Comparison of ENCODE assay signal across 29 cellular contexts in the genomic region with DNA sequence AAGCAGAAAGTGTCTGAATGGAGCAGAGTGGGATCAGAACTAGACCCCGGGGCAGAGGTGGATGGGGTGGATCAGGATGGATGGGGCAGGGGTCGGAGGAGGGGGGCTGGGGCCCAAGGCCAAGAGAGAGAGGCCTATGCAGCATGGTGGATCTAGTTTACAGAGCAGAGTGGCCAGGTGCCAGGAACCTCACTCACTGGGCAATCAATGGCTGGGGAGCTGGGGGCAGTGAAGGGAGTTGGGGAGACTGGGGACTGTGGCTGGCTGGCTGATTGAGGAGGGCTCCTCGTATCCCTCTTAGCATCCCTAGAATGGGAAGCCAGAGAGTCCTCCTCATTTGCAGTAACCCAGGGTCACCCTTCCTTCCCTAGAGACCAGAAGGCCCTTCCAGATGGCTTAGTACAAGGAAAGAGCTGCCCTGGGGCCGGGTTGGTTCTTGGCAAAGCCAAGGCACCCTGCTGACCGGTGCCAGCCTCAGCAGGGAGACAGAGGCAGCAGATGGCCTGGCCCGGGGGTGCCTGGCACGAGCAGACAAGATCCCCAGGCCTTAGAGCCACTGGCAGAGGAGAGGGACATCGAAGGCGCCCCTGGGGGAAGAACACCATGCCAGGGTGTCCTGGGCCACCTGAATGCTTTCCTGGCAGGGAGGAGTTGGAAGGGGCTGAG. TPM values are rescaled to one million over a fixed set of nuclear protein-coding genes. Genes with fewer than 3 reads are reported as not detected.
DNase-seq lines count a peak whose midpoint lies in the region; ATAC-seq and TF ChIP-seq lines count a peak whose summit lies in the region.
"Had no signal": no experiment of that assay in that cellular context is flagged by ENCODE, and none has a peak within 500 bp of the region (broad histone marks: within the 10 kb centered on the region; RNA-seq: fewer than 3 reads in every experiment).

No MANE protein-coding gene starts in this region.

- H3K27ac ChIP-seq in dorsolateral prefrontal cortex: peak overlapping the region; percentile 74 to 99 (median 97)
- H3K27ac ChIP-seq: parathyroid adenoma, uterus, VCaP had no signal

- H3K4me1 Mint-ChIP-seq in stimulated activated naive B cell treated with anti-CD40 and anti-IgM and Interleukin-4, amounts not matched to agents 10 μg/mL and 1 μg/mL and 100 μg/mL, for 72 hours: peaks cover 27 to 42% of the 10 kb centered on the region in 2 donors

- H3K27me3 ChIP-seq in dorsolateral prefrontal cortex: peaks cover 0 to 5% (median 0%) of the 10 kb centered on the region in 45 donors

- peak; percentile 75 for DNase-seq in NCI-H1092 (lab: John Stamatoyannopoulos, UW)
- DNase-seq in NCI-H69 (lab: John Stamatoyannopoulos, UW): peak; percentile 99
- peak; percentile 62 to 90 (median 82) for DNase-seq in dorsolateral prefrontal cortex
- DNase-seq in pons (ENCODE audit: low spot score): peak; percentile 93
- DNase-seq in stimulated activated naive B cell treated with anti-CD40 and anti-IgM and Interleukin-4, amounts not matched to agents 10 μg/mL and 1 μg/mL and 100 μg/mL, for 72 hours: no peak
- no peak for DNase-seq in A172 (ENCODE audit: low spot score)
- DNase-seq: activated CD4-positive, alpha-beta T cell treated with anti-CD3 and anti-CD28 coated beads for 4 hours; activated CD8-positive, alpha-beta memory T cell treated with anti-CD3 and anti-CD28 coated beads for 24 hours; activated effector memory CD4-positive, alpha-beta T cell treated with Interleukin-2 at 50 U/mL for 16 hours; EL; GOT3; islet precursor cell; NCI-H1105; NCI-H1930; Right ventricle myocardium superior; stimulated activated CD4-positive, alpha-beta T cell treated with anti-CD3 and anti-CD28 coated beads, Interleukin-12 subunit alpha, Interleukin-12 subunit beta, amount 100 ng/mL, for 4 hours; stimulated activated CD4-positive, alpha-beta T cell treated with anti-CD3 and anti-CD28 coated beads, Interleukin-4, amount 100 ng/mL, for 4 hours; uterus had no signal

- peaks cover 88 to 92% of the 10 kb centered on the region in 2 donors for H3K27me3 Mint-ChIP-seq in stimulated activated naive B cell treated with anti-CD40 and anti-IgM and Interleukin-4, amounts not matched to agents 10 μg/mL and 1 μg/mL and 100 μg/mL, for 72 hours

- no peak overlapping the region for H3K27ac Mint-ChIP-seq in stimulated activated naive B cell treated with anti-CD40 and anti-IgM and Interleukin-4, amounts not matched to agents 10 μg/mL and 1 μg/mL and 100 μg/mL, for 72 hours
- H3K27ac Mint-ChIP-seq: activated naive CD8-positive, alpha-beta T cell; IgD-negative memory B cell; nephron; stimulated activated memory B cell treated with anti-CD40 and anti-IgM and Interleukin-4, amounts not matched to agents 10 μg/mL and 1 μg/mL and 100 μg/mL, for 72 hours had no signal

- peak overlapping the region in 46 of 59 donors; percentile 9 to 80 (median 64) for H3K4me3 ChIP-seq in dorsolateral prefrontal cortex
- H3K4me3 ChIP-seq: mucosa of descending colon, uterus had no signal

- intact Hi-C loops in dorsolateral prefrontal cortex (cut with DNase I): loop anchor here in 1 of 2 donors (5.0 kb wide), 1 partner anchor 137 kb away; no protein-coding TSS in a partner anchor

- no peak for ATAC-seq in GM21723 (IDR thresholded peaks at IDR 0.05; ENCODE audit: unreplicated experiment)
- no peak for ATAC-seq in stimulated activated naive B cell treated with anti-CD40 and anti-IgM and Interleukin-4, amounts not matched to agents 10 μg/mL and 1 μg/mL and 100 μg/mL, for 72 hours (replicated peaks)
- no peak for ATAC-seq in GM18861 (IDR thresholded peaks at IDR 0.05; ENCODE audit: unreplicated experiment)
- ATAC-seq: mucosa of descending colon; sciatic nerve; stimulated activated memory B cell treated with anti-CD40 and anti-IgM and Interleukin-4, amounts not matched to agents 10 μg/mL and 1 μg/mL and 100 μg/mL, for 72 hours had no signal

- H3K4me3 Mint-ChIP-seq in stimulated activated naive B cell treated with anti-CD40 and anti-IgM and Interleukin-4, amounts not matched to agents 10 μg/mL and 1 μg/mL and 100 μg/mL, for 72 hours: no peak overlapping the region
- H3K4me3 Mint-ChIP-seq: activated naive CD8-positive, alpha-beta T cell; central memory CD8-positive, alpha-beta T cell; IgD-negative memory B cell; stimulated activated memory B cell treated with anti-CD40 and anti-IgM and Interleukin-4, amounts not matched to agents 10 μg/mL and 1 μg/mL and 100 μg/mL, for 72 hours had no signal

- no peaks in the 10 kb centered on the region for H3K36me3 Mint-ChIP-seq in stimulated activated naive B cell treated with anti-CD40 and anti-IgM and Interleukin-4, amounts not matched to agents 10 μg/mL and 1 μg/mL and 100 μg/mL, for 72 hours
- H3K36me3 Mint-ChIP-seq: stimulated activated memory B cell treated with anti-CD40 and anti-IgM and Interleukin-4, amounts not matched to agents 10 μg/mL and 1 μg/mL and 100 μg/mL, for 72 hours had no signal

- H3K9me3 Mint-ChIP-seq in stimulated activated naive B cell treated with anti-CD40 and anti-IgM and Interleukin-4, amounts not matched to agents 10 μg/mL and 1 μg/mL and 100 μg/mL, for 72 hours: no peaks in the 10 kb centered on the region
- H3K9me3 Mint-ChIP-seq: central memory CD8-positive, alpha-beta T cell; IgD-negative memory B cell; nephron; stimulated activated memory B cell treated with anti-CD40 and anti-IgM and Interleukin-4, amounts not matched to agents 10 μg/mL and 1 μg/mL and 100 μg/mL, for 72 hours had no signal

- peak in 1 of 56 donors; percentile 16 for TF ChIP-seq CTCF in dorsolateral prefrontal cortex (IDR thresholded peaks at IDR 0.05 in 54 of 56, conservative IDR thresholded peaks at IDR 0.05 in 2 of 56; ENCODE audit: low read depth in 1 of 56, partially characterized antibody in 56 of 56)

RNA-seq across cellular contexts. Expression of a gene that starts 36.8 kb away (rescaled TPM):
- total RNA-seq in dorsolateral prefrontal cortex: 100 to 1,000 TPM in 111 of 120 experiments, 10 to 100 TPM in 9; 80.9 to 338 (median 151) TPM
- 0.19 and 0.26 TPM in 2 replicates for total RNA-seq in A172 (2014; rRNA removed; shearing (Covaris generic))

Comparison
In these comparisons a context has a peak if more than half of its experiments do, and no peak if none do; other contexts are left out.
1. DNase-seq: peak in NCI-H1092 (single experiment), NCI-H69 (single experiment), dorsolateral prefrontal cortex (10 of 10) and pons (single experiment); none in stimulated activated naive B cell treated with anti-CD40 and anti-IgM and Interleukin-4, amounts not matched to agents 10 μg/mL and 1 μg/mL and 100 μg/mL, for 72 hours (single experiment) and A172 (single experiment).
2. RNA of a gene that starts 36.8 kb away (total RNA-seq): 80.9 to 338 TPM in dorsolateral prefrontal cortex; 0.19 to 0.26 TPM in A172; every median in the first group is over 10 times any median in the second.